ENCODE assay signal across 1 cellular context in the genomic region with DNA sequence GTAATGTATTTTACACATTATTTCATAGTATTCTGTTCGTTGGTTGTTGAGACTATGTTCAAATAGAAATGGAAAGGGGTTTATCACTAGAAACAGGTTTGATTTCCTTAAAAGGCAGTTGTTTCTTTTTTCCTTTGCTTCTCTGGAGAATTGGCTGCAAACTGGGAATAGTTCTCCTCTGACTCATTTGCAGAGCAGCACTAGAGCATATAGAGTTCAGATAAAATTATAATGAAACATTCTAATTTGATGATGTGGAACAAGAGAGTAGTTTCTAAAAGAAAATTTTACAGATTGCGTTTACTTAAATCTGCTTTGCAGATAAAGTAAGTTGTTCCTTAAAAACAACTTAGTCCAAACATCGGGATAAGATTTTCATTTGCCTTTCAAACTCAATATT.
TF ChIP-seq lines count a peak whose summit lies in the region.

No MANE protein-coding gene starts in this region.

TF ChIP-seq in SK-N-SH, 30 proteins besides CTCF, POLR2A, EP300 and RAD21 (continued from another document):
- TF ChIP-seq, protein P1, sequence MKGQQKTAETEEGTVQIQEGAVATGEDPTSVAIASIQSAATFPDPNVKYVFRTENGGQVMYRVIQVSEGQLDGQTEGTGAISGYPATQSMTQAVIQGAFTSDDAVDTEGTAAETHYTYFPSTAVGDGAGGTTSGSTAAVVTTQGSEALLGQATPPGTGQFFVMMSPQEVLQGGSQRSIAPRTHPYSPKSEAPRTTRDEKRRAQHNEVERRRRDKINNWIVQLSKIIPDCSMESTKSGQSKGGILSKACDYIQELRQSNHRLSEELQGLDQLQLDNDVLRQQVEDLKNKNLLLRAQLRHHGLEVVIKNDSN (IDR thresholded peaks at IDR 0.05; ENCODE audit: borderline replicate concordance, low read depth), result no peak
- TF ChIP-seq EZH2phosphoT487 (IDR thresholded peaks at IDR 0.05; ENCODE audit: borderline replicate concordance, low read depth), result no peak
- no peak for TF ChIP-seq ELF1 (IDR thresholded peaks at IDR 0.05)
- peak; percentile 96 for TF ChIP-seq JUND (IDR thresholded peaks at IDR 0.05)
- no peak for TF ChIP-seq YY1 (IDR thresholded peaks at IDR 0.05; ENCODE audit: low read depth)
- TF ChIP-seq NRF1 (IDR thresholded peaks at IDR 0.05; ENCODE audit: low read depth, low read length), result no peak
- TF ChIP-seq NFIC (IDR thresholded peaks at IDR 0.05; ENCODE audit: borderline replicate concordance), result peak; percentile 89
- TF ChIP-seq FOXM1 (IDR thresholded peaks at IDR 0.05; ENCODE audit: low read depth), result no peak
- TF ChIP-seq, protein P2, sequence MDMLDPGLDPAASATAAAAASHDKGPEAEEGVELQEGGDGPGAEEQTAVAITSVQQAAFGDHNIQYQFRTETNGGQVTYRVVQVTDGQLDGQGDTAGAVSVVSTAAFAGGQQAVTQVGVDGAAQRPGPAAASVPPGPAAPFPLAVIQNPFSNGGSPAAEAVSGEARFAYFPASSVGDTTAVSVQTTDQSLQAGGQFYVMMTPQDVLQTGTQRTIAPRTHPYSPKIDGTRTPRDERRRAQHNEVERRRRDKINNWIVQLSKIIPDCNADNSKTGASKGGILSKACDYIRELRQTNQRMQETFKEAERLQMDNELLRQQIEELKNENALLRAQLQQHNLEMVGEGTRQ (IDR thresholded peaks at IDR 0.05; ENCODE audit: borderline replicate concordance, low read depth, low read length), result no peak
- TF ChIP-seq SIN3A (IDR thresholded peaks at IDR 0.05; ENCODE audit: borderline replicate concordance, low read depth, low read length), result no peak
- no peak for TF ChIP-seq CHD2 (IDR thresholded peaks at IDR 0.05; ENCODE audit: low read length, partially characterized antibody)
- TF ChIP-seq TCF12 (IDR thresholded peaks at IDR 0.05), result peak; percentile 73
- peak; percentile 44; the same call in 1 of the 2 replicates for TF ChIP-seq MEF2A (IDR thresholded peaks at IDR 0.05; ENCODE audit: borderline replicate concordance, low read depth)
- TF ChIP-seq FOSL2 (IDR thresholded peaks at IDR 0.05; ENCODE audit: borderline replicate concordance, low read depth), result peak; percentile 93
- TF ChIP-seq, protein P3, sequence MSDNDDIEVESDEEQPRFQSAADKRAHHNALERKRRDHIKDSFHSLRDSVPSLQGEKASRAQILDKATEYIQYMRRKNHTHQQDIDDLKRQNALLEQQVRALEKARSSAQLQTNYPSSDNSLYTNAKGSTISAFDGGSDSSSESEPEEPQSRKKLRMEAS (IDR thresholded peaks at IDR 0.05; ENCODE audit: low read depth), result no peak
- TF ChIP-seq, protein P4, sequence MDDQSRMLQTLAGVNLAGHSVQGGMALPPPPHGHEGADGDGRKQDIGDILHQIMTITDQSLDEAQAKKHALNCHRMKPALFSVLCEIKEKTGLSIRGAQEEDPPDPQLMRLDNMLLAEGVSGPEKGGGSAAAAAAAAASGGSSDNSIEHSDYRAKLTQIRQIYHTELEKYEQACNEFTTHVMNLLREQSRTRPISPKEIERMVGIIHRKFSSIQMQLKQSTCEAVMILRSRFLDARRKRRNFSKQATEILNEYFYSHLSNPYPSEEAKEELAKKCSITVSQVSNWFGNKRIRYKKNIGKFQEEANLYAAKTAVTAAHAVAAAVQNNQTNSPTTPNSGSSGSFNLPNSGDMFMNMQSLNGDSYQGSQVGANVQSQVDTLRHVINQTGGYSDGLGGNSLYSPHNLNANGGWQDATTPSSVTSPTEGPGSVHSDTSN (IDR thresholded peaks at IDR 0.05), result peak; percentile 34; the same call in 1 of the 2 replicates
- no peak for TF ChIP-seq RCOR1 (IDR thresholded peaks at IDR 0.05; ENCODE audit: low read length)
- no peak for TF ChIP-seq GABPA (IDR thresholded peaks at IDR 0.05; ENCODE audit: low read depth)
